Comparison of ENCODE assay signal across 20 cellular contexts in the genomic region with DNA sequence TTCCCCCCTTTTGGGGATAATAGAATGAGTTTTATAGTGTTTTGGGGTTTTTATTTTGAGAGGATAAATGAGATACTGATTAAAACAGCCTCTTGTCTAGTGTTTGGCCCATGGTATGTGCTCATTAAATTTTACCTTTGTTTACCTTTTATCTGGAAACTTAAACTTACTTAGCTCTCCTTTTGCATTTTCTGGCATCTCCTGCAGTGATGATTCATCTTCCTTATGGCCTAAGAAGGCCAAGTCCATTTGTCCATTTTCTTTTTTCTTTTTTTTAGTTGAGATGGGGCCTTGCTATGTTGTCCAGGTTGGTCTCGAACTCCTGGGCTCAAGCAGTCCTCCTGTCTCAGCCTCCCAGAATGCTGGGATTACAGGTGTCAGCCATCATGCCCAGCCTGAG.
DNase-seq lines count a peak whose midpoint lies in the region; ATAC-seq, FAIRE-seq and TF ChIP-seq lines count a peak whose summit lies in the region.
"Had no signal": no experiment of that assay in that cellular context is flagged by ENCODE, and none has a peak within 500 bp of the region (broad histone marks: within the 10 kb centered on the region; RNA-seq: fewer than 3 reads in every experiment).

No MANE protein-coding gene starts in this region.

- ATAC-seq in IMR-90 (ENCODE audit: low read depth) (no peak), PC-3 (peak; percentile 32), GM21528 (IDR thresholded peaks at IDR 0.05; ENCODE audit: low FRiP score, unreplicated experiment) (no peak)
- ATAC-seq: GM23338, HCT116 had no signal

- no peaks in the 10 kb centered on the region for H3K27me3 ChIP-seq in IMR-90 (ENCODE audit: control insufficient read depth, insufficient read depth, low read length)
- H3K27me3 ChIP-seq in PC-3 (ENCODE audit: low read length) = no peaks in the 10 kb centered on the region
- H3K27me3 ChIP-seq in endothelial cell of umbilical vein (ENCODE audit: control insufficient read depth in 2 of 2, insufficient read depth in 2 of 2, low read length in 2 of 2) = no peaks in the 10 kb centered on the region

- POLR2A ChIA-PET in IMR-90 (lab: Charles Lee; ENCODE audit: unreplicated experiment) (interaction anchor here (0.6 kb wide), 1 partner anchor 8 kb away, joined by 6 read pairs; no protein-coding TSS in a partner anchor), PC-3 (lab: Charles Lee; ENCODE audit: unreplicated experiment) (interaction anchor here (0.7 kb wide), 1 partner anchor 346 kb away, joined by 25 read pairs; no protein-coding TSS in a partner anchor), endothelial cell of umbilical vein (lab: Charles Lee) (interaction anchor here (0.6 kb wide), 1 partner anchor 49 kb away, joined by 4 read pairs; no protein-coding TSS in a partner anchor)

- CTCF ChIA-PET in IMR-90 (lab: Yijun Ruan, JAX) (interaction anchor here (0.6 to 3.6 kb wide), 3 partner anchors 17 to 311 kb away, joined by 4 to 28 read pairs (median 10); no protein-coding TSS in a partner anchor), PC-3 (lab: Charles Lee) (interaction anchor here (2.0 to 3.6 kb wide), 2 partner anchors 17 to 311 kb away, joined by 10 to 43 read pairs; no protein-coding TSS in a partner anchor), endothelial cell of umbilical vein (lab: Charles Lee) (interaction anchor here (1.3 to 7.4 kb wide), 18 partner anchors 10 to 522 kb away, joined by 3 to 205 read pairs (median 12); no protein-coding TSS in a partner anchor)

- H3K4me3 ChIP-seq in IMR-90 (ENCODE audit: insufficient read depth, low read depth, low read length) (no peak overlapping the region), PC-3 (ENCODE audit: low read length) (no peak overlapping the region), endothelial cell of umbilical vein (replicated peaks in 1 of 3; ENCODE audit: insufficient read depth in 1 of 3, low read depth in 1 of 3, low read length in 3 of 3) (no peak overlapping the region)
- H3K4me3 ChIP-seq: GM23338 had no signal

- no peak overlapping the region for H3K56ac ChIP-seq in IMR-90 (ENCODE audit: extremely low read depth, insufficient read depth, low read length)

- TF ChIP-seq CTCF in IMR-90 (conservative IDR thresholded peaks at IDR 0.05; ENCODE audit: low read depth, low read length) (no peak), PC-3 (conservative IDR thresholded peaks at IDR 0.05; ENCODE audit: low read depth, low read length) (no peak), endothelial cell of umbilical vein (IDR thresholded peaks at IDR 0.05; ENCODE audit: extremely low read depth in 1 of 2, insufficient read depth in 1 of 2, low read depth in 1 of 2, low read length in 2 of 2) (no peak)

- no peak overlapping the region for H3K4ac ChIP-seq in IMR-90 (ENCODE audit: low read depth, low read length)

- H2AK5ac ChIP-seq in IMR-90 (ENCODE audit: low read depth, low read length) = no peak overlapping the region; the same call in 1 of the 2 replicates

- H2BK120ac ChIP-seq in IMR-90 (ENCODE audit: low read depth, low read length) = peak overlapping the region; percentile 35; the same call in 1 of the 2 replicates

- FAIRE-seq in endothelial cell of umbilical vein (lab: Jason Lieb, UNC) = peak; percentile 42
- FAIRE-seq: G401.6, GM12892, GM19239 had no signal

- no peaks in the 10 kb centered on the region; a peak in 1 of 4 replicates for H3K79me1 ChIP-seq in IMR-90 (ENCODE audit: low read depth in 1 of 2, low read length in 2 of 2)

- H3K36me3 ChIP-seq in IMR-90 (ENCODE audit: control insufficient read depth, insufficient read depth, low read length) = no peaks in the 10 kb centered on the region
- H3K36me3 ChIP-seq in PC-3 (ENCODE audit: low read depth, low read length) = 0 out of 2 replicates have a peak, but pooled peaks cover 3% of the 10 kb centered on the region
- H3K36me3 ChIP-seq in endothelial cell of umbilical vein (ENCODE audit: control insufficient read depth in 2 of 2, extremely low read depth in 1 of 2, insufficient read depth in 2 of 2, low read length in 2 of 2) = no peaks in the 10 kb centered on the region

- BruUV-seq in IMR-90 (replicated peaks; lab: Mats Ljungman, UMichigan) (no TSS peak), PC-3 (replicated peaks; lab: Mats Ljungman, UMichigan) (no TSS peak), endothelial cell of umbilical vein (replicated peaks; lab: Mats Ljungman, UMichigan) (no TSS peak)

- dilution Hi-C loops in IMR-90 (cut with HindIII; ENCODE audit: low sequenced_read_pairs, unreplicated experiment) = no loop called here
- dilution Hi-C loops in endothelial cell of umbilical vein (cut with MboI; ENCODE audit: extremely low pct_ligation_motif_present, low sequenced_read_pairs) = no loop called here

- H4K91ac ChIP-seq in IMR-90 (ENCODE audit: insufficient read depth, low read depth, low read length) = no peak overlapping the region

- H2BK20ac ChIP-seq in IMR-90 (ENCODE audit: low read depth, low read length) = peak overlapping the region; percentile 32; the same call in 1 of the 2 replicates

- H2AFZ ChIP-seq in IMR-90 (replicated peaks; ENCODE audit: low read length, poor library complexity) (no peak overlapping the region), PC-3 (ENCODE audit: low read length) (no peak overlapping the region), endothelial cell of umbilical vein (ENCODE audit: low read depth, low read length) (no peak overlapping the region)
- H2AFZ ChIP-seq: GM23338 had no signal

- no peaks in the 10 kb centered on the region for H3K9me3 ChIP-seq in IMR-90 (ENCODE audit: control insufficient read depth, insufficient read depth, low read length)
- H3K9me3 ChIP-seq in PC-3 (ENCODE audit: low read length) = no peaks in the 10 kb centered on the region
- H3K9me3 ChIP-seq in endothelial cell of umbilical vein (replicated peaks; ENCODE audit: control insufficient read depth, insufficient read depth, low read length) = no peaks in the 10 kb centered on the region

- peak overlapping the region; percentile 63; the same call in 1 of the 2 replicates for H3K14ac ChIP-seq in IMR-90 (replicated peaks; ENCODE audit: low read depth, low read length)

- no peak overlapping the region for H4K8ac ChIP-seq in IMR-90 (ENCODE audit: low read depth in 2 of 2, low read length in 2 of 2)

- TF ChIP-seq RAD21 in IMR-90 (IDR thresholded peaks at IDR 0.05; ENCODE audit: low read length) = no peak

- no CpG with 5 or more reads among the region's 1 CpG for WGBS in IMR-90 (ENCODE audit: extremely low coverage in 2 of 2, insufficient read length in 1 of 2), 2 experiments

- H3K27ac ChIP-seq in IMR-90 (ENCODE audit: insufficient read depth, low read length) = no peak overlapping the region
- H3K27ac ChIP-seq in PC-3 (ENCODE audit: low read length) = no peak overlapping the region
- no peak overlapping the region for H3K27ac ChIP-seq in endothelial cell of umbilical vein (ENCODE audit: insufficient read depth, low read depth, low read length)

- H3K9me1 ChIP-seq in IMR-90 (ENCODE audit: insufficient read depth, low read length) (peaks cover 9% of the 10 kb centered on the region; the same call in 1 of the 2 replicates), endothelial cell of umbilical vein (replicated peaks; ENCODE audit: control insufficient read depth, extremely low read depth, insufficient read depth, low read length) (no peaks in the 10 kb centered on the region)

- H3K18ac ChIP-seq in IMR-90 (ENCODE audit: low read depth, low read length) = no peak overlapping the region

- no peak overlapping the region for H3K4me2 ChIP-seq in IMR-90 (ENCODE audit: low read depth, low read length)
- H3K4me2 ChIP-seq in PC-3 (ENCODE audit: low read length) = no peak overlapping the region
- no peak overlapping the region for H3K4me2 ChIP-seq in endothelial cell of umbilical vein (ENCODE audit: insufficient read depth, low read length)
- H3K4me2 ChIP-seq: GM23338 had no signal

- H4K5ac ChIP-seq in IMR-90 (ENCODE audit: low read depth, low read length) = no peak overlapping the region

- intact Hi-C loops in IMR-90 (cut with micrococcal nuclease) = loop anchor here (5.0 to 10.0 kb wide), 2 partner anchors 191 to 638 kb away; partner anchors contain the start of gene LDLRAD3
- intact Hi-C loops in PC-3 (cut with micrococcal nuclease) = loop anchor here (5.0 to 10.0 kb wide), 2 partner anchors 96 to 418 kb away; no protein-coding TSS in a partner anchor
- intact Hi-C loops in endothelial cell of umbilical vein (cut with micrococcal nuclease) = loop anchor here (1.0 to 10.0 kb wide), 5 partner anchors 125 to 646 kb away; no protein-coding TSS in a partner anchor

- H3F3A ChIP-seq in PC-3 (ENCODE audit: low read length, unreplicated experiment) = no peaks in the 10 kb centered on the region

- H4K20me1 ChIP-seq in IMR-90 (ENCODE audit: insufficient read depth, low read length) (no peaks in the 10 kb centered on the region; the same call in 1 of the 2 replicates), PC-3 (ENCODE audit: low read length) (no peaks in the 10 kb centered on the region), endothelial cell of umbilical vein (replicated peaks; ENCODE audit: control insufficient read depth, extremely low read depth, insufficient read depth, low read length) (no peaks in the 10 kb centered on the region)

- H2BK5ac ChIP-seq in IMR-90 (ENCODE audit: low read depth, low read length, poor library complexity, severe bottlenecking) = no peak overlapping the region

- H3K9ac ChIP-seq in IMR-90 (ENCODE audit: low read depth, low read length) (no peak overlapping the region), PC-3 (ENCODE audit: low read length) (no peak overlapping the region), endothelial cell of umbilical vein (replicated peaks; ENCODE audit: extremely low read depth, insufficient read depth, low read length) (no peak overlapping the region)

- DNase-seq in IMR-90 (peak; percentile 41), PC-3 (peak; percentile 27), endothelial cell of umbilical vein (ENCODE audit: low read depth, low spot score) (no peak), iris pigment epithelial cell (ENCODE audit: low read depth) (peak; percentile 45), activated gamma-delta T cell (lab: John Stamatoyannopoulos, UW) (no peak), germinal center (ENCODE audit: low spot score) (no peak), T1000 (lab: John Stamatoyannopoulos, UW) (no peak)
- DNase-seq: C1 segment of cervical spinal cord; Calu3; CD4-positive, alpha-beta memory T cell; COR-L47; DMS53; DMS79 treated with DMSO at 0.1 percent for 48 hours; H9 had no signal

- in situ Hi-C loops in IMR-90 (cut with MboI; ENCODE audit: low sequenced_read_pairs) = loop anchor here (10.0 kb wide), 1 partner anchor 518 kb away; the partner anchor contains the start of gene FJX1

- no peak overlapping the region for H2AK9ac ChIP-seq in IMR-90 (replicated peaks; ENCODE audit: low read depth, low read length, poor library complexity)

- H3K23ac ChIP-seq in IMR-90 (ENCODE audit: low read depth, low read length) = no peak overlapping the region

- H2BK15ac ChIP-seq in IMR-90 (ENCODE audit: low read depth, low read length) = no peak overlapping the region

- H3K9me2 ChIP-seq in PC-3 (replicated peaks; ENCODE audit: low read length) = no peaks in the 10 kb centered on the region

- peaks cover 2% of the 10 kb centered on the region for H3K4me1 ChIP-seq in IMR-90 (ENCODE audit: control insufficient read depth, insufficient read depth, low read length)
- H3K4me1 ChIP-seq in PC-3 (ENCODE audit: insufficient read depth, low read length) = peaks cover 11% of the 10 kb centered on the region
- H3K4me1 ChIP-seq in endothelial cell of umbilical vein (ENCODE audit: control insufficient read depth, extremely low read depth, insufficient read depth, low read length) = peaks cover 9% of the 10 kb centered on the region

- TF ChIP-seq POLR2A in IMR-90 (IDR thresholded peaks at IDR 0.05; ENCODE audit: low read depth, low read length) (no peak), endothelial cell of umbilical vein (IDR thresholded peaks at IDR 0.05; ENCODE audit: low read depth, low read length) (no peak)

- H3K79me2 ChIP-seq in PC-3 (ENCODE audit: low read length) (no peaks in the 10 kb centered on the region), endothelial cell of umbilical vein (ENCODE audit: control insufficient read depth, insufficient read depth, low read length) (no peaks in the 10 kb centered on the region)

Comparison
In these comparisons a context has a peak if more than half of its experiments do, and no peak if none do; other contexts are left out.
1. DNase-seq: peak in IMR-90 (single experiment), PC-3 (single experiment) and iris pigment epithelial cell (single experiment); none in endothelial cell of umbilical vein (single experiment), activated gamma-delta T cell (single experiment), germinal center (single experiment) and T1000 (single experiment).